In genomic region chr17:4130715-4131114, GRCh38 we compare ENCODE assay signal across 10 cellular contexts. TPM values are rescaled to one million over a fixed set of nuclear protein-coding genes. Genes with fewer than 3 reads are reported as not detected.
DNase-seq lines count a peak whose midpoint lies in the region; ATAC-seq, FAIRE-seq and TF ChIP-seq lines count a peak whose summit lies in the region.
"Had no signal": no experiment of that assay in that cellular context is flagged by ENCODE, and none has a peak within 500 bp of the region (broad histone marks: within the 10 kb centered on the region; RNA-seq: fewer than 3 reads in every experiment).

No MANE protein-coding gene starts in this region.

- no peaks in the 10 kb centered on the region; the same call in 1 of the 2 replicates for H4K20me1 ChIP-seq in GM12878 (ENCODE audit: control insufficient read depth, insufficient read depth)

- intact Hi-C loops in GM12878 (cut with micrococcal nuclease; ENCODE audit: unreplicated experiment) (no loop called here), right lobe of liver (cut with DNase I) (no loop called here)

- DNase-seq in activated T-cell treated with anti-CD3 and anti-CD28 coated beads, Interleukin-2, amount 50 U/mL, for 72 hours: no peak
- DNase-seq in activated T-cell treated with anti-CD3 and anti-CD28 coated beads, Interleukin-2, amount 50 U/mL, for 1 hour: no peak
- DNase-seq in GM12878 (ENCODE audit: low read depth, low spot score): no peak
- DNase-seq in right lobe of liver: no peak
- DNase-seq in tibial nerve (ENCODE audit: low spot score in 2 of 2): peak in 1 of 2 donors; percentile 28
- no peak for DNase-seq in activated naive CD4-positive, alpha-beta T cell treated with anti-CD3 and anti-CD28 coated beads, Interleukin-2, amount 10 ng/mL, durations not matched to agents 7 days and 5 days
- no peak for DNase-seq in effector CD4-positive, alpha-beta T cell
- DNase-seq: NCI-H748 treated with DMSO at 0.1 percent for 48 hours had no signal

- no peaks in the 10 kb centered on the region for H3K27me3 Mint-ChIP-seq in activated T-cell treated with anti-CD3 and anti-CD28 coated beads, Interleukin-2, amount 50 U/mL, for 72 hours (ENCODE audit: low read depth)
- no peaks in the 10 kb centered on the region for H3K27me3 Mint-ChIP-seq in activated naive CD4-positive, alpha-beta T cell treated with anti-CD3 and anti-CD28 coated beads, Interleukin-2, amount 10 ng/mL, durations not matched to agents 7 days and 5 days

- no peaks in the 10 kb centered on the region for H3K9me3 ChIP-seq in GM12878 (replicated peaks; ENCODE audit: control insufficient read depth, insufficient read depth, low read length)
- no peaks in the 10 kb centered on the region for H3K9me3 ChIP-seq in right lobe of liver
- no peaks in the 10 kb centered on the region for H3K9me3 ChIP-seq in tibial nerve
- H3K9me3 ChIP-seq: prostate gland had no signal

- ATAC-seq in activated T-cell treated with anti-CD3 and anti-CD28 coated beads, Interleukin-2, amount 50 U/mL, for 72 hours (replicated peaks in 1 of 2): no peak
- ATAC-seq in GM12878: no peak
- ATAC-seq in right lobe of liver: peak; percentile 63 to 76 (median 68)
- no peak for ATAC-seq in GM21825 (IDR thresholded peaks at IDR 0.05; ENCODE audit: unreplicated experiment)

- in situ Hi-C loops in GM12878 (cut with MboI): no loop called here

- H3K9me3 Mint-ChIP-seq in activated T-cell treated with anti-CD3 and anti-CD28 coated beads, Interleukin-2, amount 50 U/mL, for 72 hours: peaks cover 0 to 1% of the 10 kb centered on the region in 2 donors
- H3K9me3 Mint-ChIP-seq in activated naive CD4-positive, alpha-beta T cell treated with anti-CD3 and anti-CD28 coated beads, Interleukin-2, amount 10 ng/mL, durations not matched to agents 7 days and 5 days: no peaks in the 10 kb centered on the region

- no peak for TF ChIP-seq EP300 in GM12878 (IDR thresholded peaks at IDR 0.05; ENCODE audit: borderline replicate concordance in 1 of 2, control insufficient read depth in 1 of 2, low read depth in 2 of 2, low read length in 2 of 2)
- peak; percentile 25 to 65 for TF ChIP-seq EP300 in tibial nerve (IDR thresholded peaks at IDR 0.05)

- H3K79me2 ChIP-seq in GM12878 (ENCODE audit: control insufficient read depth, insufficient read depth, low read length): peaks cover 42% of the 10 kb centered on the region

- H3K9ac ChIP-seq in GM12878 (ENCODE audit: control insufficient read depth, insufficient read depth, low read length): no peak overlapping the region

- CTCF ChIA-PET in GM12878 (lab: Yijun Ruan, JAX): no interaction called here
- CTCF ChIA-PET in activated naive CD4-positive, alpha-beta T cell treated with anti-CD3 and anti-CD28 coated beads, Interleukin-2, amount 10 ng/mL, durations not matched to agents 7 days and 5 days (lab: Charles Lee): no interaction called here

- H3K4me2 ChIP-seq in GM12878 (ENCODE audit: control insufficient read depth, insufficient read depth): no peak overlapping the region

- H3K4me3 Mint-ChIP-seq in activated T-cell treated with anti-CD3 and anti-CD28 coated beads, Interleukin-2, amount 50 U/mL, for 72 hours: no peak overlapping the region
- H3K4me3 Mint-ChIP-seq in activated naive CD4-positive, alpha-beta T cell treated with anti-CD3 and anti-CD28 coated beads, Interleukin-2, amount 10 ng/mL, durations not matched to agents 7 days and 5 days: no peak overlapping the region

- WGBS in GM12878 (ENCODE audit: insufficient coverage, insufficient replicate concordance, low lambda C conversion rate, missing lambda C conversion rate): 85% methylated on average over 7 of the region's 7 CpGs
- whole genome bisulfite sequencing in right lobe of liver (ENCODE audit: insufficient coverage, low coverage, low lambda C conversion rate, missing lambda C conversion rate): 29% methylated on average over 7 of the region's 7 CpGs
- 33 to 45% methylated on average over 7 of the region's 7 CpGs for WGBS in tibial nerve, 2 donors

- RAD21 ChIA-PET in GM12878 (lab: Charles Lee; ENCODE audit: unreplicated experiment): no interaction called here

- H3K27me3 ChIP-seq in GM12878 (replicated peaks in 1 of 2; ENCODE audit: control insufficient read depth in 2 of 2, insufficient read depth in 2 of 2, low read length in 1 of 2) (no peaks in the 10 kb centered on the region), right lobe of liver (no peaks in the 10 kb centered on the region), tibial nerve (no peaks in the 10 kb centered on the region)

- no TSS peak for BruUV-seq in GM12878 (replicated peaks; lab: Mats Ljungman, UMichigan)

- H3K4me3 ChIP-seq in GM12878: no peak overlapping the region
- no peak overlapping the region for H3K4me3 ChIP-seq in right lobe of liver
- H3K4me3 ChIP-seq in tibial nerve: no peak overlapping the region
- H3K4me3 ChIP-seq: prostate gland had no signal

- H3K36me3 ChIP-seq in GM12878 (ENCODE audit: control insufficient read depth in 2 of 2, insufficient read depth in 2 of 2, low read length in 1 of 2) (peaks cover 0 to 7% of the 10 kb centered on the region in 2 experiments; a peak in 2 of 4 replicates), right lobe of liver (peaks cover 0 to 2% (median 0%) of the 10 kb centered on the region in 4 donors), tibial nerve (peaks cover 0 to 6% (median 0%) of the 10 kb centered on the region in 3 donors)
- H3K36me3 ChIP-seq: prostate gland had no signal

- peaks cover 15% of the 10 kb centered on the region for H3K4me1 ChIP-seq in GM12878 (ENCODE audit: control insufficient read depth, insufficient read depth, low read length)
- peaks cover 0 to 11% (median 4%) of the 10 kb centered on the region in 4 donors for H3K4me1 ChIP-seq in right lobe of liver
- peaks cover 0 to 39% (median 5%) of the 10 kb centered on the region in 4 donors for H3K4me1 ChIP-seq in tibial nerve
- H3K4me1 ChIP-seq: prostate gland had no signal

- peak overlapping the region; percentile 60 for H3K27ac Mint-ChIP-seq in activated T-cell treated with anti-CD3 and anti-CD28 coated beads, Interleukin-2, amount 50 U/mL, for 72 hours
- no peak overlapping the region for H3K27ac Mint-ChIP-seq in activated naive CD4-positive, alpha-beta T cell treated with anti-CD3 and anti-CD28 coated beads, Interleukin-2, amount 10 ng/mL, durations not matched to agents 7 days and 5 days

- TF ChIP-seq CTCF in GM12878 (IDR thresholded peaks at IDR 0.05 in 2 of 3, conservative IDR thresholded peaks at IDR 0.05 in 1 of 3; ENCODE audit: control insufficient read depth in 2 of 3, extremely low read depth in 1 of 3, insufficient read depth in 1 of 3, low read depth in 3 of 3, low read length in 3 of 3) (no peak), right lobe of liver (IDR thresholded peaks at IDR 0.05) (no peak), tibial nerve (IDR thresholded peaks at IDR 0.05) (no peak)

- TF ChIP-seq RAD21 in GM12878 (IDR thresholded peaks at IDR 0.05; ENCODE audit: insufficient read depth, low read depth, low read length): no peak

- H3K27ac ChIP-seq in GM12878 (ENCODE audit: control insufficient read depth, insufficient read depth) (no peak overlapping the region), right lobe of liver (peak overlapping the region; percentile 7 to 28 (median 26)), tibial nerve (peak overlapping the region in 2 of 4 donors; percentile 53 to 66)
- H3K27ac ChIP-seq: prostate gland had no signal

- no peak overlapping the region for H2AFZ ChIP-seq in GM12878 (ENCODE audit: control insufficient read depth, low read depth, low read length)

- SMC1A ChIA-PET in GM12878 (lab: Charles Lee; ENCODE audit: uncharacterized antibody, unreplicated experiment): no interaction called here

- peaks cover 0 to 1% of the 10 kb centered on the region in 2 donors for H3K36me3 Mint-ChIP-seq in activated T-cell treated with anti-CD3 and anti-CD28 coated beads, Interleukin-2, amount 50 U/mL, for 72 hours (ENCODE audit: insufficient read depth in 2 of 2)
- peaks cover 11% of the 10 kb centered on the region for H3K36me3 Mint-ChIP-seq in activated naive CD4-positive, alpha-beta T cell treated with anti-CD3 and anti-CD28 coated beads, Interleukin-2, amount 10 ng/mL, durations not matched to agents 7 days and 5 days

- TF ChIP-seq POLR2A in GM12878 (IDR thresholded peaks at IDR 0.05; ENCODE audit: low read depth, low read length) (no peak), right lobe of liver (IDR thresholded peaks at IDR 0.05) (no peak), tibial nerve (IDR thresholded peaks at IDR 0.05) (no peak)

- H3K4me1 Mint-ChIP-seq in activated T-cell treated with anti-CD3 and anti-CD28 coated beads, Interleukin-2, amount 50 U/mL, for 72 hours (ENCODE audit: low read depth): peaks cover 31% of the 10 kb centered on the region
- H3K4me1 Mint-ChIP-seq in activated naive CD4-positive, alpha-beta T cell treated with anti-CD3 and anti-CD28 coated beads, Interleukin-2, amount 10 ng/mL, durations not matched to agents 7 days and 5 days: peaks cover 12% of the 10 kb centered on the region

- POLR2A ChIA-PET in GM12878 (lab: Charles Lee): no interaction called here

- no peak for FAIRE-seq in GM12878 (lab: Jason Lieb, UNC)

RNA-seq across cellular contexts. Expression of gene ZZEF1, which starts 12.1 kb away (rescaled TPM):
- 10 to 100 TPM; 40.0 to 44.7 TPM for total RNA-seq in activated T-cell treated with anti-CD3 and anti-CD28 coated beads, Interleukin-2, amount 50 U/mL, for 72 hours
- total RNA-seq in GM12878 (2013; cell fraction: nucleolus; rRNA removed): 178 and 196 TPM in 2 replicates
- total RNA-seq in GM12878 (2014; rRNA removed) (26.8 and 30.8 TPM in 2 replicates), GM12878 (2014; rRNA removed; fragmentation: Illumina TruSeq; extraction: Trizol) (16.8 and 19.0 TPM in 2 replicates), GM12878 (2021) (29.3 and 34.3 TPM in 2 replicates), right lobe of liver (10 to 100 TPM; 17.1 to 24.9 (median 21.0) TPM), tibial nerve (10 to 100 TPM; 67.1 to 93.9 (median 73.6) TPM)
- 13.0 TPM for polyA plus RNA-seq in GM12878 (2011; ENCODE audit: low read depth)
- polyA plus RNA-seq in GM12878 (2011; rRNA removed) (16.2 and 21.3 TPM in 2 replicates), GM12878 (2014; fragmentation: Illumina TruSeq; extraction: Trizol) (20.1 and 22.7 TPM in 2 replicates), GM12878 (2014; fragmentation: Nextera tagmentation; extraction: Ambion mirVana) (1 to 10 TPM in 1 of 2 experiments, under 1 TPM in 1; 0.88 to 1.1 TPM), GM12878 (2014; rRNA removed) (18.7 and 19.3 TPM in 2 replicates), GM12878 (2016; fragmentation: Nextera tagmentation; extraction: Ambion mirVana) (1 to 10 TPM; 6.5 to 6.8 TPM)
- polyA plus RNA-seq in GM12878 (2011; cell fraction: cytosol; rRNA removed): 16.1 and 18.3 TPM in 2 replicates
- 58.9 and 71.6 TPM in 2 replicates for polyA plus RNA-seq in GM12878 (2011; cell fraction: nucleus; rRNA removed)
- 15.5 and 16.4 TPM in 2 replicates for polyA plus RNA-seq in GM12878 (2012)
- polyA minus RNA-seq in GM12878 (2011; rRNA and poly(A)+ RNA removed): 69.6 and 77.8 TPM in 2 replicates
- polyA minus RNA-seq in GM12878 (2011; cell fraction: cytosol; rRNA and poly(A)+ RNA removed): 18.0 and 25.4 TPM in 2 replicates
- 58.6 and 99.3 TPM in 2 replicates for polyA minus RNA-seq in GM12878 (2011; cell fraction: nucleus; rRNA and poly(A)+ RNA removed)

RNA-seq across cellular contexts. Expression of gene CYB5D2, which starts 12.3 kb away (rescaled TPM):
- total RNA-seq in activated T-cell treated with anti-CD3 and anti-CD28 coated beads, Interleukin-2, amount 50 U/mL, for 72 hours: 10 to 100 TPM; 13.9 to 15.2 TPM
- total RNA-seq in GM12878 (2013; cell fraction: nucleolus; rRNA removed): 4.4 and 5.6 TPM in 2 replicates
- total RNA-seq in GM12878 (2014; rRNA removed): 14.9 and 16.9 TPM in 2 replicates
- 10.7 and 11.7 TPM in 2 replicates for total RNA-seq in GM12878 (2014; rRNA removed; fragmentation: Illumina TruSeq; extraction: Trizol)
- total RNA-seq in GM12878 (2021): 8.5 and 9.6 TPM in 2 replicates
- 5.9 TPM for polyA plus RNA-seq in GM12878 (2011; ENCODE audit: low read depth)
- 6.3 and 10.7 TPM in 2 replicates for polyA plus RNA-seq in GM12878 (2011; rRNA removed)
- polyA plus RNA-seq in GM12878 (2011; cell fraction: cytosol; rRNA removed): 19.2 and 23.4 TPM in 2 replicates
- 7.1 and 8.6 TPM in 2 replicates for polyA plus RNA-seq in GM12878 (2011; cell fraction: nucleus; rRNA removed)
- 10.3 and 11.5 TPM in 2 replicates for polyA plus RNA-seq in GM12878 (2012)
- 7.4 and 11.0 TPM in 2 replicates for polyA plus RNA-seq in GM12878 (2014; fragmentation: Illumina TruSeq; extraction: Trizol)
- polyA plus RNA-seq in GM12878 (2014; fragmentation: Nextera tagmentation; extraction: Ambion mirVana): 1 to 10 TPM; 3.9 to 4.1 TPM
- 13.3 and 16.0 TPM in 2 replicates for polyA plus RNA-seq in GM12878 (2014; rRNA removed)
- polyA plus RNA-seq in GM12878 (2016; fragmentation: Nextera tagmentation; extraction: Ambion mirVana): 10 to 100 TPM; 11.0 to 12.2 TPM
- polyA minus RNA-seq in GM12878 (2011; rRNA and poly(A)+ RNA removed): 6.4 and 17.8 TPM in 2 replicates
- polyA minus RNA-seq in GM12878 (2011; cell fraction: cytosol; rRNA and poly(A)+ RNA removed): 3.9 and 5.0 TPM in 2 replicates
- polyA minus RNA-seq in GM12878 (2011; cell fraction: nucleus; rRNA and poly(A)+ RNA removed): 3.3 and 4.8 TPM in 2 replicates
- 10 to 100 TPM; 10.4 to 22.8 (median 14.8) TPM for total RNA-seq in right lobe of liver
- total RNA-seq in tibial nerve: 10 to 100 TPM; 30.6 to 69.5 (median 59.5) TPM

Comparison
In these comparisons a context has a peak if more than half of its experiments do, and no peak if none do; other contexts are left out.
1. ATAC-seq: peak in right lobe of liver (4 of 4); none in activated T-cell treated with anti-CD3 and anti-CD28 coated beads, Interleukin-2, amount 50 U/mL, for 72 hours (0 of 2), GM12878 (single experiment) and GM21825 (single experiment).